ENCODE assay signal across 28 cellular contexts in the genomic region with DNA sequence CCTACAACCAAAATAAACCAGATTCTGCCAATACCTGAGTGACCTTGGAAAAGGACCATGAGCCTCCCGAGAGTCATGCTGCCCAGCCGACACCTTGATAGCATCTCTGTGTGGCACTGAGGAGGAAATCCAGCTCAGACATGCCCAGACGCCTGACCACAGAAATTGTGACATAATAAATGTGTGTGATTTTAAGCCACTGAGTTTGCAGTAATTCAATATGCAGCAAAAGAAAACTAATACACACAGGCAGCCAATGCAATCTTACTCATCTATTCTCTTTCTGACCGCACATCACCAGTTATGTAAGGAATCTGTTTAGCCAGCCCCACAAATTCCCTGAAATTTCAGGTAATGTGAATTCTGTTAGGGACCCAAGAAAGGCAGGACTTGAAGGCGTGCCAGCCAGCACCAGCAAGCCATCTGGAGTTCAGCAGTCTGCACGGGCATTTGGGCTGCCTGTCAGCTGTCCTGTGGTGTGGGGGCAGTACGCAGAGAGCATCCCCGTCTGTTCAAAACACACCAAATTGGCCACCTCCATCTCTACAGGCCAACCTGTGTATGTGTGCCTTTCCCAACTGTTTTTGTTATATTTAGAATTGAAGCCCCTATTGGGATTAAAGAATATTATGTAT.
DNase-seq lines count a peak whose midpoint lies in the region; ATAC-seq lines count a peak whose summit lies in the region.
"Had no signal": no experiment of that assay in that cellular context is flagged by ENCODE, and none has a peak within 500 bp of the region (broad histone marks: within the 10 kb centered on the region; RNA-seq: fewer than 3 reads in every experiment).

No MANE protein-coding gene starts in this region.

- no peak for ATAC-seq in left lobe of liver
- ATAC-seq: effector memory CD8-positive, alpha-beta T cell; gastrocnemius medialis; sciatic nerve; WTC11 had no signal

- intact Hi-C loops in posterior cingulate gyrus (cut with DNase I) = no loop called here

- peak; percentile 1 for DNase-seq in DMS79 treated with DMSO at 0.1 percent for 48 hours (lab: John Stamatoyannopoulos, UW)
- DNase-seq in DMS79 (lab: John Stamatoyannopoulos, UW) = no peak
- peak; percentile 64 for DNase-seq in NCI-H524 treated with DMSO at 0.1 percent for 48 hours (lab: John Stamatoyannopoulos, UW)
- peak; percentile 89 to 93 for DNase-seq in cerebellar nuclear complex (lab: John Stamatoyannopoulos, UW)
- DNase-seq in posterior cingulate gyrus = peak in 8 of 10 donors; percentile 17 to 87 (median 34)
- DNase-seq in left lobe of liver (ENCODE audit: low spot score) = no peak
- no peak for DNase-seq in retina
- no peak for DNase-seq in activated naive CD4-positive, alpha-beta T cell treated with Interleukin-2 at 50 U/mL for 16 hours
- DNase-seq: activated CD4-positive, alpha-beta T cell treated with anti-CD3 and anti-CD28 coated beads, Interleukin-2, amount 50 U/mL, for 4 hours; activated CD8-positive, alpha-beta memory T cell treated with anti-CD3 and anti-CD28 coated beads, Interleukin-2, amount 50 U/mL, for 4 hours; CD4-positive, alpha-beta memory T cell; DMS53; effector memory CD8-positive, alpha-beta T cell; esophagus squamous epithelium; gastrocnemius medialis; KG1; MM.1S; NCI-H146; NCI-H226; nephron progenitor cell; OCI-M1; Right ventricle myocardium superior; stimulated activated naive CD4-positive, alpha-beta T cell treated with Interleukin-2 at 50 U/mL for 16 hours; SW 1271; T1000; thyroid gland had no signal

Comparison
In these comparisons a context has a peak if more than half of its experiments do, and no peak if none do; other contexts are left out.
1. DNase-seq: peak in DMS79 treated with DMSO at 0.1 percent for 48 hours (single experiment), NCI-H524 treated with DMSO at 0.1 percent for 48 hours (single experiment), cerebellar nuclear complex (2 of 2) and posterior cingulate gyrus (8 of 10); none in DMS79 (single experiment), left lobe of liver (single experiment), retina (single experiment) and activated naive CD4-positive, alpha-beta T cell treated with Interleukin-2 at 50 U/mL for 16 hours (single experiment).